8 cellular contexts compared by ENCODE assay signal in genomic region chr9:31119882-31120481, GRCh38.
DNase-seq lines count a peak whose midpoint lies in the region; ATAC-seq, FAIRE-seq and TF ChIP-seq lines count a peak whose summit lies in the region.

No MANE protein-coding gene starts in this region.

- CTCF ChIA-PET in RWPE1 (lab: Yijun Ruan, JAX), result interaction anchor here (0.6 kb wide), 2 partner anchors 30 to 90 kb away, joined by 3 read pairs; no protein-coding TSS in a partner anchor

- H3K4me3 Mint-ChIP-seq in chondrocyte (ENCODE audit: unreplicated experiment), result no peak overlapping the region

- DNase-seq in COLO829 (ENCODE audit: low spot score) (peak; percentile 69), GM19239 (ENCODE audit: insufficient read length, low spot score) (peak; percentile 2), RWPE1 (ENCODE audit: low spot score) (peak; percentile 69), chondrocyte (ENCODE audit: low spot score) (no peak), mucosa of gallbladder (ENCODE audit: low spot score) (peak; percentile 19), GM19240 (ENCODE audit: insufficient read length, low spot score) (no peak), GDM1 (lab: John Stamatoyannopoulos, UW) (no peak)

- peak; percentile 73 for ATAC-seq in HG03469 (IDR thresholded peaks at IDR 0.05; ENCODE audit: unreplicated experiment)

- no peaks in the 10 kb centered on the region for H3K4me1 Mint-ChIP-seq in chondrocyte (ENCODE audit: low read depth)

- no peaks in the 10 kb centered on the region for H3K9me3 Mint-ChIP-seq in chondrocyte (ENCODE audit: low read depth)

- POLR2A ChIA-PET in RWPE1 (lab: Yijun Ruan, JAX; ENCODE audit: low non-redundant PET), result no interaction called here

- H3K27ac Mint-ChIP-seq in chondrocyte (ENCODE audit: unreplicated experiment), result no peak overlapping the region

- TF ChIP-seq CTCF in RWPE1 (conservative IDR thresholded peaks at IDR 0.05; ENCODE audit: low read depth), result peak; percentile 82
- peak; percentile 83 for TF ChIP-seq CTCF in chondrocyte (IDR thresholded peaks at IDR 0.05)

- H3K36me3 Mint-ChIP-seq in chondrocyte (ENCODE audit: low read depth), result no peaks in the 10 kb centered on the region

- no peak overlapping the region for H3K27ac ChIP-seq in RWPE1

- FAIRE-seq in GM19239 (lab: Jason Lieb, UNC), result peak; percentile 75

- H3K27me3 Mint-ChIP-seq in chondrocyte (ENCODE audit: low read depth), result peaks cover 7% of the 10 kb centered on the region

Comparison
In these comparisons a context has a peak if more than half of its experiments do, and no peak if none do; other contexts are left out.
1. DNase-seq: peak in COLO829 (single experiment), GM19239 (single experiment), RWPE1 (single experiment) and mucosa of gallbladder (single experiment); none in chondrocyte (single experiment), GM19240 (single experiment) and GDM1 (single experiment).